ENCODE assay signal across 1 cellular context in the genomic region with DNA sequence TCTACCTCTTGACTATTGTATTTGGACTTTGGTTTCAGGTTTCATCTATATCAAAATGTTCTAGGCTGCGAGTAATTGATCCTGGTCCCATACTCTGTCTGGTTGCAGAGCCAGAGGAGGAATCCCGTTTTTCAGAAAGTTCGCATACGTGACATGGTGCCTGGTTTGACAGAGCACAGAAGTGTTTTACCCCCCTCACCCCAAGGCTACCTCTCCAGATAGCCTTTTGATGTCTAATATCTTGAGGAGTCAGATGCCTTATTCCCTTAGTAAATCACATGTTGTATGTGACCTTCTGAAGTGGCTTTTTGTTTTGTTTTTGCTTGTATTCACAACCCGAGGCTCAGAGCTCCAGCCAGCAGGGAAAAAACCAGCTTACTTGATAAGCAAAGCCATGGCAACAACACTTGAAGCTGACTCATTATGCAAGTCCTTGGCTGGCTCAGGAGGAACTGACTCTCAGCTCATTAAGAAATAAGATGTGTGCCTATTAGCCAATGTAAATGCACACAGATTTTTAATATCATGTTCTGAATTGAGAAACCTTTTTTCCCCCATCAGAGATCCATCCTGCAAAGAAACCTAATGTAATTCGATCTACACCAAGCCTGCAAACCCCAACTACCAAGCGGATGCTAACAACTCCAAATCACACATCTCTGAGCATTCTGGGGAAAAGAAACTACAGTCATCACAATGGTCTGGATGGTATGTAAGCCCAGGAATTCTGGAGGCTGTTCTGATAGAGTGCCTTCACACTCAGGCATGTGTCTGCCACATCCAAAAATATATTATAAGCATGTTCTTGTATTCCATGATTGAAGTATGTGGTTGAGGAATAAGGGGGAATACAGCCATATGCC.
TF ChIP-seq lines count a peak whose summit lies in the region.

No MANE protein-coding gene starts in this region.

TF ChIP-seq in GM12878, 131 proteins besides CTCF, POLR2A, EP300 and RAD21 (continued from another document and continues in another):
- TF ChIP-seq, protein P1, sequence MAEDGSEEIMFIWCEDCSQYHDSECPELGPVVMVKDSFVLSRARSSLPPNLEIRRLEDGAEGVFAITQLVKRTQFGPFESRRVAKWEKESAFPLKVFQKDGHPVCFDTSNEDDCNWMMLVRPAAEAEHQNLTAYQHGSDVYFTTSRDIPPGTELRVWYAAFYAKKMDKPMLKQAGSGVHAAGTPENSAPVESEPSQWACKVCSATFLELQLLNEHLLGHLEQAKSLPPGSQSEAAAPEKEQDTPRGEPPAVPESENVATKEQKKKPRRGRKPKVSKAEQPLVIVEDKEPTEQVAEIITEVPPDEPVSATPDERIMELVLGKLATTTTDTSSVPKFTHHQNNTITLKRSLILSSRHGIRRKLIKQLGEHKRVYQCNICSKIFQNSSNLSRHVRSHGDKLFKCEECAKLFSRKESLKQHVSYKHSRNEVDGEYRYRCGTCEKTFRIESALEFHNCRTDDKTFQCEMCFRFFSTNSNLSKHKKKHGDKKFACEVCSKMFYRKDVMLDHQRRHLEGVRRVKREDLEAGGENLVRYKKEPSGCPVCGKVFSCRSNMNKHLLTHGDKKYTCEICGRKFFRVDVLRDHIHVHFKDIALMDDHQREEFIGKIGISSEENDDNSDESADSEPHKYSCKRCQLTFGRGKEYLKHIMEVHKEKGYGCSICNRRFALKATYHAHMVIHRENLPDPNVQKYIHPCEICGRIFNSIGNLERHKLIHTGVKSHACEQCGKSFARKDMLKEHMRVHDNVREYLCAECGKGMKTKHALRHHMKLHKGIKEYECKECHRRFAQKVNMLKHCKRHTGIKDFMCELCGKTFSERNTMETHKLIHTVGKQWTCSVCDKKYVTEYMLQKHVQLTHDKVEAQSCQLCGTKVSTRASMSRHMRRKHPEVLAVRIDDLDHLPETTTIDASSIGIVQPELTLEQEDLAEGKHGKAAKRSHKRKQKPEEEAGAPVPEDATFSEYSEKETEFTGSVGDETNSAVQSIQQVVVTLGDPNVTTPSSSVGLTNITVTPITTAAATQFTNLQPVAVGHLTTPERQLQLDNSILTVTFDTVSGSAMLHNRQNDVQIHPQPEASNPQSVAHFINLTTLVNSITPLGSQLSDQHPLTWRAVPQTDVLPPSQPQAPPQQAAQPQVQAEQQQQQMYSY (CRISPR knock-in tag; IDR thresholded peaks at IDR 0.05), result no peak
- TF ChIP-seq IKZF2 (IDR thresholded peaks at IDR 0.05) (peak; percentile 79 to 82), FOXM1 (IDR thresholded peaks at IDR 0.05; ENCODE audit: low read depth, low read length) (peak; percentile 54; the same call in 1 of the 2 replicates), ATF7 (IDR thresholded peaks at IDR 0.05; ENCODE audit: low read depth) (peak; percentile 58), GATAD2B (conservative IDR thresholded peaks at IDR 0.05; ENCODE audit: low read depth) (no peak), YBX1 (IDR thresholded peaks at IDR 0.05) (no peak), NFXL1 (IDR thresholded peaks at IDR 0.05; ENCODE audit: borderline replicate concordance) (no peak), IKZF1 (conservative IDR thresholded peaks at IDR 0.05) (peak; percentile 64), MEF2B (IDR thresholded peaks at IDR 0.05; ENCODE audit: partially characterized antibody, poor library complexity, severe bottlenecking) (peak; percentile 59), HDGF (IDR thresholded peaks at IDR 0.05) (0 out of 2 replicates have a peak, but pooled peaks have one; percentile 39), STAT3 (IDR thresholded peaks at IDR 0.05; ENCODE audit: low read depth, low read length) (peak; percentile 88), ZZZ3 (IDR thresholded peaks at IDR 0.05; ENCODE audit: control insufficient read depth, insufficient read length, low read depth) (no peak), IRF4 (IDR thresholded peaks at IDR 0.05; ENCODE audit: low read depth, low read length) (peak; percentile 99), RELA (IDR thresholded peaks at IDR 0.05; ENCODE audit: borderline replicate concordance, partially characterized antibody) (no peak), SIN3A (IDR thresholded peaks at IDR 0.05; ENCODE audit: low read depth, low read length) (0 out of 2 replicates have a peak, but pooled peaks have one; percentile 35), ZNF622 (IDR thresholded peaks at IDR 0.05) (no peak), MEF2A (IDR thresholded peaks at IDR 0.05; ENCODE audit: insufficient read depth, low read depth, low read length) (0 out of 2 replicates have a peak, but pooled peaks have one; percentile 27), TAF1 (IDR thresholded peaks at IDR 0.05; ENCODE audit: borderline replicate concordance, low read depth, low read length) (no peak), ZNF217 (IDR thresholded peaks at IDR 0.05) (no peak), EZH2 (IDR thresholded peaks at IDR 0.05; ENCODE audit: borderline replicate concordance, control insufficient read depth, low read depth, low read length) (no peak), KDM1A (IDR thresholded peaks at IDR 0.05; ENCODE audit: borderline replicate concordance) (no peak), NFYA (IDR thresholded peaks at IDR 0.05; ENCODE audit: borderline replicate concordance, low read depth, low read length) (no peak), MTA3 (IDR thresholded peaks at IDR 0.05; ENCODE audit: borderline replicate concordance, low read length) (peak; percentile 63), BCL11A (IDR thresholded peaks at IDR 0.05; ENCODE audit: low read depth, low read length) (peak; percentile 99), NR2C1 (IDR thresholded peaks at IDR 0.05) (no peak), POLR2AphosphoS5 (IDR thresholded peaks at IDR 0.05; ENCODE audit: low read length) (no peak), RFX5 (IDR thresholded peaks at IDR 0.05; ENCODE audit: low read depth, low read length) (peak; percentile 69; the same call in 1 of the 2 replicates), CHD4 (IDR thresholded peaks at IDR 0.05) (no peak), SRF (IDR thresholded peaks at IDR 0.05; ENCODE audit: low read depth in 2 of 2, low read length in 2 of 2) (no peak), ZNF24 (IDR thresholded peaks at IDR 0.05) (no peak), CBX5 (IDR thresholded peaks at IDR 0.05; ENCODE audit: low read depth) (no peak), PML (IDR thresholded peaks at IDR 0.05; ENCODE audit: low read length) (no peak; the same call in 1 of the 2 replicates), ASH2L (IDR thresholded peaks at IDR 0.05; ENCODE audit: borderline replicate concordance, low read depth) (no peak), SUZ12 (IDR thresholded peaks at IDR 0.05; ENCODE audit: unreplicated experiment) (no peak), SMAD1 (IDR thresholded peaks at IDR 0.05; ENCODE audit: low read depth, partially characterized antibody) (no peak)
- TF ChIP-seq, protein P2, sequence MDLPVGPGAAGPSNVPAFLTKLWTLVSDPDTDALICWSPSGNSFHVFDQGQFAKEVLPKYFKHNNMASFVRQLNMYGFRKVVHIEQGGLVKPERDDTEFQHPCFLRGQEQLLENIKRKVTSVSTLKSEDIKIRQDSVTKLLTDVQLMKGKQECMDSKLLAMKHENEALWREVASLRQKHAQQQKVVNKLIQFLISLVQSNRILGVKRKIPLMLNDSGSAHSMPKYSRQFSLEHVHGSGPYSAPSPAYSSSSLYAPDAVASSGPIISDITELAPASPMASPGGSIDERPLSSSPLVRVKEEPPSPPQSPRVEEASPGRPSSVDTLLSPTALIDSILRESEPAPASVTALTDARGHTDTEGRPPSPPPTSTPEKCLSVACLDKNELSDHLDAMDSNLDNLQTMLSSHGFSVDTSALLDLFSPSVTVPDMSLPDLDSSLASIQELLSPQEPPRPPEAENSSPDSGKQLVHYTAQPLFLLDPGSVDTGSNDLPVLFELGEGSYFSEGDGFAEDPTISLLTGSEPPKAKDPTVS (IDR thresholded peaks at IDR 0.05; ENCODE audit: low read depth, low read length), result no peak
- TF ChIP-seq, protein P3, sequence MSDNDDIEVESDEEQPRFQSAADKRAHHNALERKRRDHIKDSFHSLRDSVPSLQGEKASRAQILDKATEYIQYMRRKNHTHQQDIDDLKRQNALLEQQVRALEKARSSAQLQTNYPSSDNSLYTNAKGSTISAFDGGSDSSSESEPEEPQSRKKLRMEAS (IDR thresholded peaks at IDR 0.05; ENCODE audit: low read depth, low read length), result 0 out of 2 replicates have a peak, but pooled peaks have one; percentile 26
- TF ChIP-seq, protein P4, sequence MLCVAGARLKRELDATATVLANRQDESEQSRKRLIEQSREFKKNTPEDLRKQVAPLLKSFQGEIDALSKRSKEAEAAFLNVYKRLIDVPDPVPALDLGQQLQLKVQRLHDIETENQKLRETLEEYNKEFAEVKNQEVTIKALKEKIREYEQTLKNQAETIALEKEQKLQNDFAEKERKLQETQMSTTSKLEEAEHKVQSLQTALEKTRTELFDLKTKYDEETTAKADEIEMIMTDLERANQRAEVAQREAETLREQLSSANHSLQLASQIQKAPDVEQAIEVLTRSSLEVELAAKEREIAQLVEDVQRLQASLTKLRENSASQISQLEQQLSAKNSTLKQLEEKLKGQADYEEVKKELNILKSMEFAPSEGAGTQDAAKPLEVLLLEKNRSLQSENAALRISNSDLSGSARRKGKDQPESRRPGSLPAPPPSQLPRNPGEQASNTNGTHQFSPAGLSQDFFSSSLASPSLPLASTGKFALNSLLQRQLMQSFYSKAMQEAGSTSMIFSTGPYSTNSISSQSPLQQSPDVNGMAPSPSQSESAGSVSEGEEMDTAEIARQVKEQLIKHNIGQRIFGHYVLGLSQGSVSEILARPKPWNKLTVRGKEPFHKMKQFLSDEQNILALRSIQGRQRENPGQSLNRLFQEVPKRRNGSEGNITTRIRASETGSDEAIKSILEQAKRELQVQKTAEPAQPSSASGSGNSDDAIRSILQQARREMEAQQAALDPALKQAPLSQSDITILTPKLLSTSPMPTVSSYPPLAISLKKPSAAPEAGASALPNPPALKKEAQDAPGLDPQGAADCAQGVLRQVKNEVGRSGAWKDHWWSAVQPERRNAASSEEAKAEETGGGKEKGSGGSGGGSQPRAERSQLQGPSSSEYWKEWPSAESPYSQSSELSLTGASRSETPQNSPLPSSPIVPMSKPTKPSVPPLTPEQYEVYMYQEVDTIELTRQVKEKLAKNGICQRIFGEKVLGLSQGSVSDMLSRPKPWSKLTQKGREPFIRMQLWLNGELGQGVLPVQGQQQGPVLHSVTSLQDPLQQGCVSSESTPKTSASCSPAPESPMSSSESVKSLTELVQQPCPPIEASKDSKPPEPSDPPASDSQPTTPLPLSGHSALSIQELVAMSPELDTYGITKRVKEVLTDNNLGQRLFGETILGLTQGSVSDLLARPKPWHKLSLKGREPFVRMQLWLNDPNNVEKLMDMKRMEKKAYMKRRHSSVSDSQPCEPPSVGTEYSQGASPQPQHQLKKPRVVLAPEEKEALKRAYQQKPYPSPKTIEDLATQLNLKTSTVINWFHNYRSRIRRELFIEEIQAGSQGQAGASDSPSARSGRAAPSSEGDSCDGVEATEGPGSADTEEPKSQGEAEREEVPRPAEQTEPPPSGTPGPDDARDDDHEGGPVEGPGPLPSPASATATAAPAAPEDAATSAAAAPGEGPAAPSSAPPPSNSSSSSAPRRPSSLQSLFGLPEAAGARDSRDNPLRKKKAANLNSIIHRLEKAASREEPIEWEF (IDR thresholded peaks at IDR 0.05; ENCODE audit: insufficient replicate concordance, low read depth, low read length), result peak; percentile 59
- TF ChIP-seq, protein P5, sequence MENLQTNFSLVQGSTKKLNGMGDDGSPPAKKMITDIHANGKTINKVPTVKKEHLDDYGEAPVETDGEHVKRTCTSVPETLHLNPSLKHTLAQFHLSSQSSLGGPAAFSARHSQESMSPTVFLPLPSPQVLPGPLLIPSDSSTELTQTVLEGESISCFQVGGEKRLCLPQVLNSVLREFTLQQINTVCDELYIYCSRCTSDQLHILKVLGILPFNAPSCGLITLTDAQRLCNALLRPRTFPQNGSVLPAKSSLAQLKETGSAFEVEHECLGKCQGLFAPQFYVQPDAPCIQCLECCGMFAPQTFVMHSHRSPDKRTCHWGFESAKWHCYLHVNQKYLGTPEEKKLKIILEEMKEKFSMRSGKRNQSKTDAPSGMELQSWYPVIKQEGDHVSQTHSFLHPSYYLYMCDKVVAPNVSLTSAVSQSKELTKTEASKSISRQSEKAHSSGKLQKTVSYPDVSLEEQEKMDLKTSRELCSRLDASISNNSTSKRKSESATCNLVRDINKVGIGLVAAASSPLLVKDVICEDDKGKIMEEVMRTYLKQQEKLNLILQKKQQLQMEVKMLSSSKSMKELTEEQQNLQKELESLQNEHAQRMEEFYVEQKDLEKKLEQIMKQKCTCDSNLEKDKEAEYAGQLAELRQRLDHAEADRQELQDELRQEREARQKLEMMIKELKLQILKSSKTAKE (IDR thresholded peaks at IDR 0.05; ENCODE audit: low read depth, poor library complexity, severe bottlenecking), result peak; percentile 85
- TF ChIP-seq, protein P6, sequence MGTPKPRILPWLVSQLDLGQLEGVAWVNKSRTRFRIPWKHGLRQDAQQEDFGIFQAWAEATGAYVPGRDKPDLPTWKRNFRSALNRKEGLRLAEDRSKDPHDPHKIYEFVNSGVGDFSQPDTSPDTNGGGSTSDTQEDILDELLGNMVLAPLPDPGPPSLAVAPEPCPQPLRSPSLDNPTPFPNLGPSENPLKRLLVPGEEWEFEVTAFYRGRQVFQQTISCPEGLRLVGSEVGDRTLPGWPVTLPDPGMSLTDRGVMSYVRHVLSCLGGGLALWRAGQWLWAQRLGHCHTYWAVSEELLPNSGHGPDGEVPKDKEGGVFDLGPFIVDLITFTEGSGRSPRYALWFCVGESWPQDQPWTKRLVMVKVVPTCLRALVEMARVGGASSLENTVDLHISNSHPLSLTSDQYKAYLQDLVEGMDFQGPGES (IDR thresholded peaks at IDR 0.05), result no peak
- TF ChIP-seq, protein P7, sequence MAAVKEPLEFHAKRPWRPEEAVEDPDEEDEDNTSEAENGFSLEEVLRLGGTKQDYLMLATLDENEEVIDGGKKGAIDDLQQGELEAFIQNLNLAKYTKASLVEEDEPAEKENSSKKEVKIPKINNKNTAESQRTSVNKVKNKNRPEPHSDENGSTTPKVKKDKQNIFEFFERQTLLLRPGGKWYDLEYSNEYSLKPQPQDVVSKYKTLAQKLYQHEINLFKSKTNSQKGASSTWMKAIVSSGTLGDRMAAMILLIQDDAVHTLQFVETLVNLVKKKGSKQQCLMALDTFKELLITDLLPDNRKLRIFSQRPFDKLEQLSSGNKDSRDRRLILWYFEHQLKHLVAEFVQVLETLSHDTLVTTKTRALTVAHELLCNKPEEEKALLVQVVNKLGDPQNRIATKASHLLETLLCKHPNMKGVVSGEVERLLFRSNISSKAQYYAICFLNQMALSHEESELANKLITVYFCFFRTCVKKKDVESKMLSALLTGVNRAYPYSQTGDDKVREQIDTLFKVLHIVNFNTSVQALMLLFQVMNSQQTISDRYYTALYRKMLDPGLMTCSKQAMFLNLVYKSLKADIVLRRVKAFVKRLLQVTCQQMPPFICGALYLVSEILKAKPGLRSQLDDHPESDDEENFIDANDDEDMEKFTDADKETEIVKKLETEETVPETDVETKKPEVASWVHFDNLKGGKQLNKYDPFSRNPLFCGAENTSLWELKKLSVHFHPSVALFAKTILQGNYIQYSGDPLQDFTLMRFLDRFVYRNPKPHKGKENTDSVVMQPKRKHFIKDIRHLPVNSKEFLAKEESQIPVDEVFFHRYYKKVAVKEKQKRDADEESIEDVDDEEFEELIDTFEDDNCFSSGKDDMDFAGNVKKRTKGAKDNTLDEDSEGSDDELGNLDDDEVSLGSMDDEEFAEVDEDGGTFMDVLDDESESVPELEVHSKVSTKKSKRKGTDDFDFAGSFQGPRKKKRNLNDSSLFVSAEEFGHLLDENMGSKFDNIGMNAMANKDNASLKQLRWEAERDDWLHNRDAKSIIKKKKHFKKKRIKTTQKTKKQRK (IDR thresholded peaks at IDR 0.05; ENCODE audit: low read depth, low read length), result no peak
